ENCODE assay signal across 8 cellular contexts in genomic region chr6:147530132-147531060, GRCh38. TPM values are rescaled to one million over a fixed set of nuclear protein-coding genes. Genes with fewer than 3 reads are reported as not detected.
DNase-seq lines count a peak whose midpoint lies in the region; ATAC-seq and TF ChIP-seq lines count a peak whose summit lies in the region.

No MANE protein-coding gene starts in this region.

- DNase-seq in MM.1S (peak; percentile 83), fibroblast of villous mesenchyme (ENCODE audit: low read depth) (peak; percentile 60), NCI-H526 treated with DMSO at 0.1 percent for 48 hours (lab: John Stamatoyannopoulos, UW) (no peak), HK-2 (ENCODE audit: unreplicated experiment) (no peak), NCI-H446 treated with DMSO at 0.1 percent for 48 hours (lab: John Stamatoyannopoulos, UW) (no peak), NCI-H82 (lab: John Stamatoyannopoulos, UW) (no peak)

- ATAC-seq in GM18511 (IDR thresholded peaks at IDR 0.05; ENCODE audit: unreplicated experiment) (peak; percentile 70), GM21619 (IDR thresholded peaks at IDR 0.05; ENCODE audit: unreplicated experiment) (peak; percentile 56)

- no peak overlapping the region for H3K9ac ChIP-seq in MM.1S (ENCODE audit: low read length)

- peaks cover 5% of the 10 kb centered on the region; the same call in 1 of the 2 replicates for H3K4me1 ChIP-seq in MM.1S (ENCODE audit: low read length)

- no peaks in the 10 kb centered on the region for H3K27me3 ChIP-seq in MM.1S (replicated peaks; ENCODE audit: insufficient read depth, low read length)

- no peak overlapping the region for H2AFZ ChIP-seq in MM.1S (ENCODE audit: low read length)

- H3K27ac ChIP-seq in MM.1S (ENCODE audit: low read length) = no peak overlapping the region

- H3F3A ChIP-seq in MM.1S (ENCODE audit: insufficient read depth, low read length) = peaks cover 4% of the 10 kb centered on the region; the same call in 1 of the 2 replicates

- H3K9me2 ChIP-seq in MM.1S (replicated peaks; ENCODE audit: insufficient read depth, low read length) = no peaks in the 10 kb centered on the region

- H3K36me3 ChIP-seq in MM.1S (replicated peaks; ENCODE audit: insufficient read depth, low read length) = no peaks in the 10 kb centered on the region

- TF ChIP-seq CTCF in MM.1S (IDR thresholded peaks at IDR 0.05; ENCODE audit: low read length) (no peak), fibroblast of villous mesenchyme (IDR thresholded peaks at IDR 0.05; ENCODE audit: insufficient read depth, low read depth, low read length) (no peak)

- H3K4me2 ChIP-seq in MM.1S (ENCODE audit: low read depth, low read length) = peak overlapping the region; percentile 41; the same call in 1 of the 2 replicates

- H3K4me3 ChIP-seq in MM.1S (ENCODE audit: low read length) (no peak overlapping the region), fibroblast of villous mesenchyme (ENCODE audit: low read depth, low read length) (no peak overlapping the region)

- H3K9me3 ChIP-seq in MM.1S (replicated peaks; ENCODE audit: insufficient read depth, low read length) = no peaks in the 10 kb centered on the region

- H4K20me1 ChIP-seq in MM.1S (ENCODE audit: insufficient read depth, low read length) = no peaks in the 10 kb centered on the region

- H3K79me2 ChIP-seq in MM.1S (ENCODE audit: low read length) = no peaks in the 10 kb centered on the region

RNA-seq across cellular contexts. Expression of gene SAMD5, which starts 21.9 kb away (rescaled TPM):
- under 0.01 TPM in 2 replicates for total RNA-seq in fibroblast of villous mesenchyme

Comparison
In these comparisons a context has a peak if more than half of its experiments do, and no peak if none do; other contexts are left out.
1. DNase-seq: peak in MM.1S (single experiment) and fibroblast of villous mesenchyme (single experiment); none in NCI-H526 treated with DMSO at 0.1 percent for 48 hours (single experiment), HK-2 (single experiment), NCI-H446 treated with DMSO at 0.1 percent for 48 hours (single experiment) and NCI-H82 (single experiment).